In the genomic region with DNA sequence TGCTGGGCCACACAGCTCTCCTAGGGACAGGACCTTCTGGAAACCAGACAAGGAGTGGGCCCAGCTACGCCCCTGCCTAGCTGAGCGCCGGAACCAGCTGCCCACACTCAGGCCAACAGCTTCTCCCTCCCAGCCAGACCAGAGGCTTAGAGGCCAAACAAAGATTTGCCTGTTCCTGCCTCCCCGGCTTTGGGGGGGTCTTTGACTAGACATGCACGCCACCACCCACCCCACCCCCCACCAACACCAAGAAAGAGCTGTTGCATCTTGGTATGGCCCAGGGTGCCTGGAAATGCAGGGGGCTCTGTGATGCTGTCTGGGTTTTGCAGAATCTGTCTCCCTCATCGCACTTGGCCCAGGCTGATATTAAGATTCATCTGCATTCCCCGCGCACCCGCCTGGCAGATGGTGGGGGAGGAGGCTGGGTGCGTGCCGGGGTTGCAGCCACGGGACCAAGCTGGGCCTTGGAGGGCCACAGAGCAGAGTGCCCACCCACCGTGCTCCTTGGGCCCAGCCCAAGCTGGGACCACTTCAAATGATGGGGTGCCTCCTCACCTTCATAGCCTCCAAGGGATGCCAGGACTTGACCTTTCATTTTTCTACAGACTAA, we compare ENCODE assay signal across 1 cellular context.
TF ChIP-seq lines count a peak whose summit lies in the region.

No MANE protein-coding gene starts in this region.

TF ChIP-seq in SK-N-SH treated with all-trans-retinoic acid at 6 μM for 48 hours, 23 proteins besides CTCF, POLR2A, EP300 and RAD21 (continued from another document):
- TF ChIP-seq, protein P1, sequence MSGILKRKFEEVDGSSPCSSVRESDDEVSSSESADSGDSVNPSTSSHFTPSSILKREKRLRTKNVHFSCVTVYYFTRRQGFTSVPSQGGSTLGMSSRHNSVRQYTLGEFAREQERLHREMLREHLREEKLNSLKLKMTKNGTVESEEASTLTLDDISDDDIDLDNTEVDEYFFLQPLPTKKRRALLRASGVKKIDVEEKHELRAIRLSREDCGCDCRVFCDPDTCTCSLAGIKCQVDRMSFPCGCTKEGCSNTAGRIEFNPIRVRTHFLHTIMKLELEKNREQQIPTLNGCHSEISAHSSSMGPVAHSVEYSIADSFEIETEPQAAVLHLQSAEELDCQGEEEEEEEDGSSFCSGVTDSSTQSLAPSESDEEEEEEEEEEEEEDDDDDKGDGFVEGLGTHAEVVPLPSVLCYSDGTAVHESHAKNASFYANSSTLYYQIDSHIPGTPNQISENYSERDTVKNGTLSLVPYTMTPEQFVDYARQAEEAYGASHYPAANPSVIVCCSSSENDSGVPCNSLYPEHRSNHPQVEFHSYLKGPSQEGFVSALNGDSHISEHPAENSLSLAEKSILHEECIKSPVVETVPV (CRISPR knock-in tag; IDR thresholded peaks at IDR 0.05): no peak
- TF ChIP-seq BACH2 (CRISPR knock-in tag; IDR thresholded peaks at IDR 0.05; ENCODE audit: borderline replicate concordance): no peak
- no peak for TF ChIP-seq SNAI2 (CRISPR knock-in tag; IDR thresholded peaks at IDR 0.05)
- no peak for TF ChIP-seq PATZ1 (CRISPR knock-in tag; IDR thresholded peaks at IDR 0.05; ENCODE audit: borderline replicate concordance)
- TF ChIP-seq TOX (CRISPR knock-in tag; IDR thresholded peaks at IDR 0.05; ENCODE audit: borderline replicate concordance): no peak
- TF ChIP-seq, protein P2, sequence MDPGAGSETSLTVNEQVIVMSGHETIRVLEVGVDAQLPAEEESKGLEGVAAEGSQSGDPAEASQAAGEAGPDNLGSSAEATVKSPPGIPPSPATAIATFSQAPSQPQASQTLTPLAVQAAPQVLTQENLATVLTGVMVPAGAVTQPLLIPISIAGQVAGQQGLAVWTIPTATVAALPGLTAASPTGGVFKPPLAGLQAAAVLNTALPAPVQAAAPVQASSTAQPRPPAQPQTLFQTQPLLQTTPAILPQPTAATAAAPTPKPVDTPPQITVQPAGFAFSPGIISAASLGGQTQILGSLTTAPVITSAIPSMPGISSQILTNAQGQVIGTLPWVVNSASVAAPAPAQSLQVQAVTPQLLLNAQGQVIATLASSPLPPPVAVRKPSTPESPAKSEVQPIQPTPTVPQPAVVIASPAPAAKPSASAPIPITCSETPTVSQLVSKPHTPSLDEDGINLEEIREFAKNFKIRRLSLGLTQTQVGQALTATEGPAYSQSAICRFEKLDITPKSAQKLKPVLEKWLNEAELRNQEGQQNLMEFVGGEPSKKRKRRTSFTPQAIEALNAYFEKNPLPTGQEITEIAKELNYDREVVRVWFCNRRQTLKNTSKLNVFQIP (CRISPR knock-in tag; IDR thresholded peaks at IDR 0.05; ENCODE audit: borderline replicate concordance, low read depth): no peak
- TF ChIP-seq ZFP30 (CRISPR knock-in tag; IDR thresholded peaks at IDR 0.05): no peak
TF ChIP-seq in SK-N-SH treated with all-trans-retinoic acid at 6 μM for 48 hours: peak in this region for 0.
